1 cellular context compared by ENCODE assay signal in the genomic region with DNA sequence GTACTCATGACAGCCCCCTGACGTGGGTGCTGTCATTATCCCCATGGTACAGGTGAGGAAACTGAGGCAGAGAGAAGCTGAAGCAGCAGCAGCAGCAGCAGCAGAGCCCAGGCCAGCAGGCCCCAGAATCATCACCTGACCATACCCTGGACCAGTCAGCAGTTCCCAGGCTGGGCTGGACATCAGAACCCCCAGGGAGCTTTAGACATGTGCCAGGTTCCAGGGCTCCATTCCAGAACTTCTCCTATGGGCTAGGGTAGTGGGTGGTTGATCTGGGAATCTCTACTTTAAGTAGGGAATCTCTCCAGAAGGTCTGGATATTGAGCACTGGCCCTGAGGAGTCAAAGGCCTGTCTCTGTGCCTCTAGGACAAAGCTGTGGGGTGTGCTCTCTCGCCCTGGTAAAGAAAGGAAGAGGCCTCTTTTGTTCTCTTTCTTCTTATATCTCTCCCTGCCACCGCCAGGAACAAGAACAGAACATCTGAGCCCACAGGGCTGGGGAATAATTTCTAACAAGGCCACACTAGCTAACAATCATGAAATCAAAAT.
TF ChIP-seq lines count a peak whose summit lies in the region.

No MANE protein-coding gene starts in this region.

TF ChIP-seq in HepG2, 621 proteins besides CTCF, POLR2A, EP300 and RAD21:
- TF ChIP-seq SAP130 (CRISPR knock-in tag; IDR thresholded peaks at IDR 0.05; ENCODE audit: low read depth) (no peak), ARID3A (IDR thresholded peaks at IDR 0.05; ENCODE audit: low read depth, low read length) (no peak), FOXC1 (CRISPR knock-in tag; IDR thresholded peaks at IDR 0.05; ENCODE audit: borderline replicate concordance) (no peak), ZNF704 (CRISPR knock-in tag; IDR thresholded peaks at IDR 0.05; ENCODE audit: borderline replicate concordance) (no peak), CENPX (CRISPR knock-in tag; IDR thresholded peaks at IDR 0.05) (no peak), ZNF407 (CRISPR knock-in tag; IDR thresholded peaks at IDR 0.05; ENCODE audit: not compliant biosample characterization) (no peak), ZNF709 (CRISPR knock-in tag; IDR thresholded peaks at IDR 0.05) (no peak), MAF1 (CRISPR knock-in tag; IDR thresholded peaks at IDR 0.05; ENCODE audit: borderline replicate concordance) (no peak), ARNT (IDR thresholded peaks at IDR 0.05) (no peak), SNRNP70 (IDR thresholded peaks at IDR 0.05; ENCODE audit: low read depth, low read length) (no peak), ZNF589 (CRISPR knock-in tag; conservative IDR thresholded peaks at IDR 0.05) (no peak), TBX2 (CRISPR knock-in tag; IDR thresholded peaks at IDR 0.05; ENCODE audit: borderline replicate concordance) (no peak), BCLAF1 (IDR thresholded peaks at IDR 0.05) (no peak), ESRRA (CRISPR knock-in tag; IDR thresholded peaks at IDR 0.05; ENCODE audit: low read depth) (no peak), IKZF1 (IDR thresholded peaks at IDR 0.05) (no peak), PPARG (CRISPR knock-in tag; conservative IDR thresholded peaks at IDR 0.05) (no peak)
- TF ChIP-seq, protein P1, sequence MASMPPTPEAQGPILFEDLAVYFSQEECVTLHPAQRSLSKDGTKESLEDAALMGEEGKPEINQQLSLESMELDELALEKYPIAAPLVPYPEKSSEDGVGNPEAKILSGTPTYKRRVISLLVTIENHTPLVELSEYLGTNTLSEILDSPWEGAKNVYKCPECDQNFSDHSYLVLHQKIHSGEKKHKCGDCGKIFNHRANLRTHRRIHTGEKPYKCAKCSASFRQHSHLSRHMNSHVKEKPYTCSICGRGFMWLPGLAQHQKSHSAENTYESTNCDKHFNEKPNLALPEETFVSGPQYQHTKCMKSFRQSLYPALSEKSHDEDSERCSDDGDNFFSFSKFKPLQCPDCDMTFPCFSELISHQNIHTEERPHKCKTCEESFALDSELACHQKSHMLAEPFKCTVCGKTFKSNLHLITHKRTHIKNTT (CRISPR knock-in tag; IDR thresholded peaks at IDR 0.05), result no peak
- TF ChIP-seq, protein P2, sequence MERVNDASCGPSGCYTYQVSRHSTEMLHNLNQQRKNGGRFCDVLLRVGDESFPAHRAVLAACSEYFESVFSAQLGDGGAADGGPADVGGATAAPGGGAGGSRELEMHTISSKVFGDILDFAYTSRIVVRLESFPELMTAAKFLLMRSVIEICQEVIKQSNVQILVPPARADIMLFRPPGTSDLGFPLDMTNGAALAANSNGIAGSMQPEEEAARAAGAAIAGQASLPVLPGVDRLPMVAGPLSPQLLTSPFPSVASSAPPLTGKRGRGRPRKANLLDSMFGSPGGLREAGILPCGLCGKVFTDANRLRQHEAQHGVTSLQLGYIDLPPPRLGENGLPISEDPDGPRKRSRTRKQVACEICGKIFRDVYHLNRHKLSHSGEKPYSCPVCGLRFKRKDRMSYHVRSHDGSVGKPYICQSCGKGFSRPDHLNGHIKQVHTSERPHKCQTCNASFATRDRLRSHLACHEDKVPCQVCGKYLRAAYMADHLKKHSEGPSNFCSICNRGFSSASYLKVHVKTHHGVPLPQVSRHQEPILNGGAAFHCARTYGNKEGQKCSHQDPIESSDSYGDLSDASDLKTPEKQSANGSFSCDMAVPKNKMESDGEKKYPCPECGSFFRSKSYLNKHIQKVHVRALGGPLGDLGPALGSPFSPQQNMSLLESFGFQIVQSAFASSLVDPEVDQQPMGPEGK (CRISPR knock-in tag; IDR thresholded peaks at IDR 0.05), result no peak
- TF ChIP-seq, protein P3, sequence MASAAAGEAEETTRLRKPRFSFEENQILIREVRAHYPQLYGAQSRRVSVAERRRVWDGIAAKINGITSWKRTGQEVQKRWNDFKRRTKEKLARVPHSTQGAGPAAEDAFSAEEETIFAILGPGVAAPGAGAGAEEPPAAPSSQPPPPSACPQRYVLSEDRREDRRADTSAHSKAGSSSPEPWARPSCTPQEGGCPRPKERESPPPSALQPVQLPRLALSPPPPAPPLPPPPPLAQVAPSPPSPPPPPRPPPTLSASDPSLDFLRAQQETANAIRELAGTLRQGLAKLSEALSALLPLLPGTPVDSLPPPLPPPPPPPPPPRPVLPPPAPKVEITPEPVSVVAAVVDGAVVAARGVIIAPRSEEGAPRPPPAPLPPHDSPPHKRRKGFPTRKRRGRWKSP (CRISPR knock-in tag; IDR thresholded peaks at IDR 0.05), result no peak
